Comparison of ENCODE assay signal across 18 cellular contexts in genomic region chr18:54220406-54220805, GRCh38. TPM values are rescaled to one million over a fixed set of nuclear protein-coding genes. Genes with fewer than 3 reads are reported as not detected.
DNase-seq lines count a peak whose midpoint lies in the region; ATAC-seq, FAIRE-seq and TF ChIP-seq lines count a peak whose summit lies in the region.
"Had no signal": no experiment of that assay in that cellular context is flagged by ENCODE, and none has a peak within 500 bp of the region (broad histone marks: within the 10 kb centered on the region; RNA-seq: fewer than 3 reads in every experiment).

No MANE protein-coding gene starts in this region.

- H3K27me3 ChIP-seq in CD4-positive, CD25-positive, alpha-beta regulatory T cell (ENCODE audit: control insufficient read depth, insufficient read depth, low read length): no peaks in the 10 kb centered on the region
- H3K27me3 ChIP-seq in GM12878 (replicated peaks in 1 of 2; ENCODE audit: control insufficient read depth in 2 of 2, insufficient read depth in 2 of 2, low read length in 1 of 2): no peaks in the 10 kb centered on the region
- H3K27me3 ChIP-seq: adrenal gland, suprapubic skin had no signal

- TF ChIP-seq CTCF in A549 (IDR thresholded peaks at IDR 0.05) (no peak), GM12878 (IDR thresholded peaks at IDR 0.05 in 2 of 3, conservative IDR thresholded peaks at IDR 0.05 in 1 of 3; ENCODE audit: control insufficient read depth in 2 of 3, extremely low read depth in 1 of 3, insufficient read depth in 1 of 3, low read depth in 3 of 3, low read length in 3 of 3) (no peak)

- ATAC-seq in A549: no peak
- ATAC-seq in CD4-positive, CD25-positive, alpha-beta regulatory T cell (ENCODE audit: low read depth in 2 of 2): no peak
- no peak for ATAC-seq in GM12878
- no peak for ATAC-seq in HG03159 (IDR thresholded peaks at IDR 0.05; ENCODE audit: unreplicated experiment)
- no peak for ATAC-seq in GM18502 (IDR thresholded peaks at IDR 0.05; ENCODE audit: poor library complexity, unreplicated experiment)
- no peak for ATAC-seq in GM18870 (IDR thresholded peaks at IDR 0.05; ENCODE audit: unreplicated experiment)
- ATAC-seq: right cardiac atrium had no signal

- H3K27ac Mint-ChIP-seq in CD4-positive, CD25-positive, alpha-beta regulatory T cell: peak overlapping the region; percentile 48 to 78 (median 78)

- H2AFZ ChIP-seq in GM12878 (ENCODE audit: control insufficient read depth, low read depth, low read length): no peak overlapping the region

- no peaks in the 10 kb centered on the region for H4K20me1 ChIP-seq in GM12878 (ENCODE audit: control insufficient read depth, insufficient read depth)

- H3K9ac ChIP-seq in GM12878 (ENCODE audit: control insufficient read depth, insufficient read depth, low read length): peak overlapping the region; percentile 36; the same call in 1 of the 2 replicates

- no peak overlapping the region for H3K4me3 ChIP-seq in A549
- peak overlapping the region; percentile 52 for H3K4me3 ChIP-seq in CD4-positive, CD25-positive, alpha-beta regulatory T cell (ENCODE audit: low read depth, low read length)
- peak overlapping the region; percentile 77 for H3K4me3 ChIP-seq in GM12878
- H3K4me3 ChIP-seq: suprapubic skin had no signal

- BruUV-seq in GM12878 (replicated peaks; lab: Mats Ljungman, UMichigan): TSS peak; percentile 26

- TF ChIP-seq EP300 in A549 (IDR thresholded peaks at IDR 0.05): no peak
- no peak for TF ChIP-seq EP300 in GM12878 (IDR thresholded peaks at IDR 0.05; ENCODE audit: borderline replicate concordance in 1 of 2, control insufficient read depth in 1 of 2, low read depth in 2 of 2, low read length in 2 of 2)

- no peaks in the 10 kb centered on the region for H3K36me3 ChIP-seq in CD4-positive, CD25-positive, alpha-beta regulatory T cell (ENCODE audit: control insufficient read depth, insufficient read depth, low read length)
- H3K36me3 ChIP-seq in GM12878 (ENCODE audit: control insufficient read depth in 2 of 2, insufficient read depth in 2 of 2, low read length in 1 of 2): no peaks in the 10 kb centered on the region; a peak in 1 of 4 replicates
- H3K36me3 ChIP-seq: adrenal gland, suprapubic skin had no signal

- TF ChIP-seq RAD21 in A549 (conservative IDR thresholded peaks at IDR 0.05 in 1 of 2, IDR thresholded peaks at IDR 0.05 in 1 of 2) (no peak), GM12878 (IDR thresholded peaks at IDR 0.05; ENCODE audit: insufficient read depth, low read depth, low read length) (no peak)

- TF ChIP-seq POLR2A in A549 (IDR thresholded peaks at IDR 0.05; ENCODE audit: low read length) (no peak), GM12878 (IDR thresholded peaks at IDR 0.05; ENCODE audit: low read depth, low read length) (no peak)

- H3K27me3 Mint-ChIP-seq in CD4-positive, CD25-positive, alpha-beta regulatory T cell: peaks cover 4% of the 10 kb centered on the region

- POLR2A ChIA-PET in A549 (lab: Yijun Ruan, JAX) (no interaction called here), GM12878 (lab: Charles Lee) (interaction anchor here (0.6 to 3.7 kb wide), 7 partner anchors 10 to 272 kb away, joined by 3 to 34 read pairs (median 5); partner anchors contain the start of gene POLI)

- peak overlapping the region; percentile 46 to 87 (median 71) for H3K4me3 Mint-ChIP-seq in CD4-positive, CD25-positive, alpha-beta regulatory T cell

- FAIRE-seq in A549 (lab: Jason Lieb, UNC) (no peak), GM12878 (lab: Jason Lieb, UNC) (no peak)

- CTCF ChIA-PET in A549 (lab: Yijun Ruan, JAX) (no interaction called here), GM12878 (lab: Yijun Ruan, JAX) (interaction anchor here (1.2 to 6.9 kb wide), 3 partner anchors 10 to 50 kb away, joined by 3 to 97 read pairs (median 37); partner anchors contain the start of gene POLI)

- SMC1A ChIA-PET in GM12878 (lab: Charles Lee; ENCODE audit: uncharacterized antibody, unreplicated experiment): interaction anchor here (1.4 to 13.3 kb wide), 7 partner anchors 10 to 72 kb away, joined by 3 to 219 read pairs (median 11); partner anchors contain the start of gene POLI

- H3K9me3 Mint-ChIP-seq in CD4-positive, CD25-positive, alpha-beta regulatory T cell: no peaks in the 10 kb centered on the region

- H3K79me2 ChIP-seq in GM12878 (ENCODE audit: control insufficient read depth, insufficient read depth, low read length): peaks cover 89% of the 10 kb centered on the region

- in situ Hi-C loops in GM12878 (cut with MboI): loop anchor here (5.0 to 10.0 kb wide), 2 partner anchors 42 to 134 kb away; partner anchors contain the start of genes C18orf54 and STARD6

- WGBS in A549 (ENCODE audit: missing lambda C conversion rate): 64% methylated on average over 2 of the region's 2 CpGs
- WGBS in GM12878 (ENCODE audit: insufficient coverage, insufficient replicate concordance, low lambda C conversion rate, missing lambda C conversion rate): 16% methylated on average over 2 of the region's 2 CpGs

- DNase-seq in A549 (ENCODE audit: low read depth in 1 of 2, low spot score in 1 of 2): no peak
- DNase-seq in CD4-positive, CD25-positive, alpha-beta regulatory T cell: no peak
- peak; percentile 11 for DNase-seq in NCI-H1417 treated with DMSO at 0.1 percent for 48 hours (lab: John Stamatoyannopoulos, UW)
- DNase-seq in GM12878 (ENCODE audit: low read depth, low spot score): no peak
- DNase-seq: activated CD4-positive, alpha-beta T cell treated with anti-CD3 and anti-CD28 coated beads for 48 hours; activated T-cell treated with anti-CD3 and anti-CD28 coated beads, Interleukin-2, amount 50 U/mL, for 1 hour; adrenal gland; central memory CD4-positive, alpha-beta T cell; DMS53; effector CD8-positive, alpha-beta T cell; IMR-90; nucleus accumbens; right cardiac atrium; T-helper 9 cell had no signal

- RAD21 ChIA-PET in GM12878 (lab: Charles Lee; ENCODE audit: unreplicated experiment): interaction anchor here (1.1 to 7.3 kb wide), 8 partner anchors 11 to 1097 kb away, joined by 3 to 123 read pairs (median 4); partner anchors contain the start of gene POLI

- no peaks in the 10 kb centered on the region for H3K9me3 ChIP-seq in A549
- H3K9me3 ChIP-seq in CD4-positive, CD25-positive, alpha-beta regulatory T cell (ENCODE audit: control insufficient read depth in 2 of 2, low read length in 2 of 2): no peaks in the 10 kb centered on the region
- no peaks in the 10 kb centered on the region for H3K9me3 ChIP-seq in GM12878 (replicated peaks; ENCODE audit: control insufficient read depth, insufficient read depth, low read length)
- H3K9me3 ChIP-seq: adrenal gland, suprapubic skin had no signal

- H3K36me3 Mint-ChIP-seq in CD4-positive, CD25-positive, alpha-beta regulatory T cell: peaks cover 8% of the 10 kb centered on the region

- H3K4me1 ChIP-seq in A549 (peaks cover 26% of the 10 kb centered on the region; the same call in 2 of the 3 replicates), GM12878 (ENCODE audit: control insufficient read depth, insufficient read depth, low read length) (peaks cover 19% of the 10 kb centered on the region)
- H3K4me1 ChIP-seq in CD4-positive, CD25-positive, alpha-beta regulatory T cell (ENCODE audit: control insufficient read depth, insufficient read depth, low read length, poor library complexity, severe bottlenecking): peaks cover 50% of the 10 kb centered on the region

- H3K27ac ChIP-seq in A549 (no peak overlapping the region), GM12878 (ENCODE audit: control insufficient read depth, insufficient read depth) (peak overlapping the region; percentile 88)
- H3K27ac ChIP-seq in CD4-positive, CD25-positive, alpha-beta regulatory T cell (ENCODE audit: insufficient read depth, low read length, poor library complexity, severe bottlenecking): no peak overlapping the region
- H3K27ac ChIP-seq: suprapubic skin had no signal

- intact Hi-C loops in GM12878 (cut with micrococcal nuclease; ENCODE audit: unreplicated experiment): loop anchor here (10.0 kb wide), 1 partner anchor 1094 kb away; no protein-coding TSS in a partner anchor

- peak overlapping the region; percentile 7; the same call in 1 of the 3 replicates for H3K4me2 ChIP-seq in A549
- H3K4me2 ChIP-seq in GM12878 (ENCODE audit: control insufficient read depth, insufficient read depth): peak overlapping the region; percentile 88

- H3K4me1 Mint-ChIP-seq in CD4-positive, CD25-positive, alpha-beta regulatory T cell: peaks cover 42 to 76% (median 64%) of the 10 kb centered on the region in 4 donors

RNA-seq across cellular contexts. Expression of gene MBD2, which starts 4.1 kb away (rescaled TPM):
- polyA plus RNA-seq in A549 (2011; rRNA removed): 44.5 and 48.2 TPM in 2 replicates
- polyA plus RNA-seq in A549 (2012; cell fraction: cytosol; rRNA removed): 11.0 and 13.0 TPM in 2 replicates
- 3.6 and 5.2 TPM in 2 replicates for polyA plus RNA-seq in A549 (2012; cell fraction: nucleus; rRNA removed)
- 37.2 to 43.4 TPM (median 42.2 TPM) in 3 replicates for polyA plus RNA-seq in A549 (2017; fragmentation: RNase III; extraction: RNeasy Plus Mini Kit Qiagen cat#74134 plus additional on column Dnase treatment)
- polyA minus RNA-seq in A549 (2011; rRNA and poly(A)+ RNA removed): 32.4 and 45.9 TPM in 2 replicates
- total RNA-seq in CD4-positive, CD25-positive, alpha-beta regulatory T cell: 132 TPM
- 10 to 100 TPM in 3 of 4 donors, 1 to 10 TPM in 1; 8.4 to 26.8 (median 18.5) TPM for polyA plus RNA-seq in CD4-positive, CD25-positive, alpha-beta regulatory T cell
- 77.2 and 78.5 TPM in 2 replicates for total RNA-seq in GM12878 (2013; cell fraction: nucleolus; rRNA removed)
- total RNA-seq in GM12878 (2014; rRNA removed): 57.0 and 61.0 TPM in 2 replicates
- total RNA-seq in GM12878 (2014; rRNA removed; fragmentation: Illumina TruSeq; extraction: Trizol): 63.4 and 65.2 TPM in 2 replicates
- 170 and 190 TPM in 2 replicates for total RNA-seq in GM12878 (2021)
- 30.4 TPM for polyA plus RNA-seq in GM12878 (2011; ENCODE audit: low read depth)
- polyA plus RNA-seq in GM12878 (2011; rRNA removed): 276 and 424 TPM in 2 replicates
- polyA plus RNA-seq in GM12878 (2011; cell fraction: cytosol; rRNA removed): 52.8 and 62.4 TPM in 2 replicates
- 77.7 and 86.1 TPM in 2 replicates for polyA plus RNA-seq in GM12878 (2011; cell fraction: nucleus; rRNA removed)
- polyA plus RNA-seq in GM12878 (2012): 60.1 and 91.8 TPM in 2 replicates
- 86.0 and 97.2 TPM in 2 replicates for polyA plus RNA-seq in GM12878 (2014; fragmentation: Illumina TruSeq; extraction: Trizol)
- polyA plus RNA-seq in GM12878 (2014; fragmentation: Nextera tagmentation; extraction: Ambion mirVana): 10 to 100 TPM; 27.0 to 53.5 TPM
- 58.9 and 59.4 TPM in 2 replicates for polyA plus RNA-seq in GM12878 (2014; rRNA removed)
- 10 to 100 TPM; 24.1 to 31.3 TPM for polyA plus RNA-seq in GM12878 (2016; fragmentation: Nextera tagmentation; extraction: Ambion mirVana)
- polyA minus RNA-seq in GM12878 (2011; rRNA and poly(A)+ RNA removed): 81.7 and 105 TPM in 2 replicates
- polyA minus RNA-seq in GM12878 (2011; cell fraction: cytosol; rRNA and poly(A)+ RNA removed): 102 and 156 TPM in 2 replicates
- 30.2 and 54.2 TPM in 2 replicates for polyA minus RNA-seq in GM12878 (2011; cell fraction: nucleus; rRNA and poly(A)+ RNA removed)

RNA-seq across cellular contexts. Expression of gene POLI, which starts 48.9 kb away (rescaled TPM):
- 22.5 and 30.1 TPM in 2 replicates for polyA plus RNA-seq in A549 (2011; rRNA removed)
- polyA plus RNA-seq in A549 (2012; cell fraction: cytosol; rRNA removed): 3.8 TPM in 2 replicates
- 8.2 and 10.3 TPM in 2 replicates for polyA plus RNA-seq in A549 (2012; cell fraction: nucleus; rRNA removed)
- 10.3 to 12.0 TPM (median 11.1 TPM) in 3 replicates for polyA plus RNA-seq in A549 (2017; fragmentation: RNase III; extraction: RNeasy Plus Mini Kit Qiagen cat#74134 plus additional on column Dnase treatment)
- polyA minus RNA-seq in A549 (2011; rRNA and poly(A)+ RNA removed): 18.8 and 20.5 TPM in 2 replicates
- total RNA-seq in CD4-positive, CD25-positive, alpha-beta regulatory T cell: 16.6 TPM
- polyA plus RNA-seq in CD4-positive, CD25-positive, alpha-beta regulatory T cell: 1 to 10 TPM; 4.1 to 8.4 (median 6.1) TPM
- 89.3 and 93.7 TPM in 2 replicates for total RNA-seq in GM12878 (2013; cell fraction: nucleolus; rRNA removed)
- total RNA-seq in GM12878 (2014; rRNA removed): 8.8 and 10.0 TPM in 2 replicates
- total RNA-seq in GM12878 (2014; rRNA removed; fragmentation: Illumina TruSeq; extraction: Trizol): 8.2 and 8.6 TPM in 2 replicates
- 6.4 TPM in 2 replicates for total RNA-seq in GM12878 (2021)
- polyA plus RNA-seq in GM12878 (2011; ENCODE audit: low read depth): 4.8 TPM
- 18.0 and 28.6 TPM in 2 replicates for polyA plus RNA-seq in GM12878 (2011; rRNA removed)
- 5.1 and 6.2 TPM in 2 replicates for polyA plus RNA-seq in GM12878 (2011; cell fraction: cytosol; rRNA removed)
- polyA plus RNA-seq in GM12878 (2011; cell fraction: nucleus; rRNA removed): 33.6 and 33.8 TPM in 2 replicates
- 9.0 and 14.9 TPM in 2 replicates for polyA plus RNA-seq in GM12878 (2012)
- polyA plus RNA-seq in GM12878 (2014; fragmentation: Illumina TruSeq; extraction: Trizol): 8.0 and 10.7 TPM in 2 replicates
- 1 to 10 TPM; 2.8 to 2.9 TPM for polyA plus RNA-seq in GM12878 (2014; fragmentation: Nextera tagmentation; extraction: Ambion mirVana)
- 6.9 and 10.5 TPM in 2 replicates for polyA plus RNA-seq in GM12878 (2014; rRNA removed)
- polyA plus RNA-seq in GM12878 (2016; fragmentation: Nextera tagmentation; extraction: Ambion mirVana): 10 to 100 TPM; 13.5 to 14.0 TPM
- 14.7 and 17.3 TPM in 2 replicates for polyA minus RNA-seq in GM12878 (2011; rRNA and poly(A)+ RNA removed)
- polyA minus RNA-seq in GM12878 (2011; cell fraction: cytosol; rRNA and poly(A)+ RNA removed): 6.1 and 6.7 TPM in 2 replicates
- polyA minus RNA-seq in GM12878 (2011; cell fraction: nucleus; rRNA and poly(A)+ RNA removed): 24.1 and 33.1 TPM in 2 replicates

Comparison
In these comparisons a context has a peak if more than half of its experiments do, and no peak if none do; other contexts are left out.
1. Of the 24 proteins assayed by ChIP-seq in both GM12878 and A549: peak only in GM12878: JUNB; only in A549: none; in both: none; in neither: 23.